33 cellular contexts compared by ENCODE assay signal in the genomic region with DNA sequence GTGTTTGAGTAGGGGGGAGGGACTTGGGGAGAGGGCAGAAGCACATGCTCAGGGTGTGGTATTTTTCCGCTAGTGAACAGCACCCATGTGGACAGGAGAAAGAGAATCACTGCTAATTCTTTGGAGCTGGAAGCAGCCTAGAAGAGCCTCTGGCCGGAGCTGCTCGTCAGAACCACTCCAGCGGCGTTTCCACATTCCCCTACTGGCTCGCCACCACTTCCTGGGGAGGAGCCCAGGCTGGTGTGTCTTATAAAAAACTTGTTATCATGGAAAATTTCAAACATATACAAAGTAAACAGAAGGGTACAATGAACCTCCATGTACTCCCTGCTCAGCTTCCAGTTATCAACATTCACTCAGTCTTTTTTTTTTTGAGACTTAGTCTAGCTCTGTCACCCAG. TPM values are rescaled to one million over a fixed set of nuclear protein-coding genes. Genes with fewer than 3 reads are reported as not detected.
DNase-seq lines count a peak whose midpoint lies in the region; ATAC-seq and TF ChIP-seq lines count a peak whose summit lies in the region.
"Had no signal": no experiment of that assay in that cellular context is flagged by ENCODE, and none has a peak within 500 bp of the region (broad histone marks: within the 10 kb centered on the region; RNA-seq: fewer than 3 reads in every experiment).

No MANE protein-coding gene starts in this region.

- intact Hi-C loops in sigmoid colon (cut with DNase I) (no loop called here), CD14-positive monocyte (cut with micrococcal nuclease) (no loop called here)

- H3K9me3 Mint-ChIP-seq in CD14-positive monocyte, result peaks cover 0 to 8% (median 4%) of the 10 kb centered on the region in 7 donors
- H3K9me3 Mint-ChIP-seq: nephron; stimulated activated effector memory CD8-positive, alpha-beta T cell treated with anti-CD3 and anti-CD28 coated beads, Interleukin-12 subunit alpha, Interleukin-12 subunit beta, amount 100 ng/mL, for 72 hours; T-helper 2 cell treated with Interferon-gamma antibody and Interleukin-4, amounts not matched to agents 5 μg/mL and 100 μg/mL, for 36 hours; type B pancreatic cell had no signal

- peaks cover 0 to 16% (median 13%) of the 10 kb centered on the region in 4 donors for H3K4me1 ChIP-seq in sigmoid colon

- peaks cover 78 to 93% (median 82%) of the 10 kb centered on the region in 3 donors for H3K27me3 Mint-ChIP-seq in CD14-positive monocyte (ENCODE audit: low read depth in 3 of 3)

- no peaks in the 10 kb centered on the region for H3K36me3 Mint-ChIP-seq in CD14-positive monocyte
- H3K36me3 Mint-ChIP-seq: brain; CD4-positive, CD25-positive, alpha-beta regulatory T cell; stimulated activated effector memory CD8-positive, alpha-beta T cell treated with anti-CD3 and anti-CD28 coated beads, Interleukin-12 subunit alpha, Interleukin-12 subunit beta, amount 100 ng/mL, for 72 hours; type B pancreatic cell had no signal

- ATAC-seq in GM21367 (IDR thresholded peaks at IDR 0.05; ENCODE audit: unreplicated experiment), result no peak
- ATAC-seq: lower lobe of right lung; pancreas; stimulated activated effector memory CD8-positive, alpha-beta T cell treated with anti-CD3 and anti-CD28 coated beads, Interleukin-12 subunit alpha, Interleukin-12 subunit beta, amount 100 ng/mL, for 72 hours had no signal

- no peak for TF ChIP-seq EP300 in sigmoid colon (IDR thresholded peaks at IDR 0.05)

- peaks cover 12 to 95% (median 64%) of the 10 kb centered on the region in 3 donors for H3K27me3 ChIP-seq in sigmoid colon
- H3K27me3 ChIP-seq: right atrium auricular region had no signal

- no peak overlapping the region for H3K27ac Mint-ChIP-seq in CD14-positive monocyte
- H3K27ac Mint-ChIP-seq: CD4-positive, CD25-positive, alpha-beta regulatory T cell; nephron; stimulated activated effector memory CD8-positive, alpha-beta T cell treated with anti-CD3 and anti-CD28 coated beads, Interleukin-12 subunit alpha, Interleukin-12 subunit beta, amount 100 ng/mL, for 72 hours; T-helper 2 cell treated with Interferon-gamma antibody and Interleukin-4, amounts not matched to agents 5 μg/mL and 100 μg/mL, for 36 hours; type B pancreatic cell had no signal

- DNase-seq in EH (ENCODE audit: low read depth) (peak; percentile 18), LNCaP clone FGC (ENCODE audit: low read depth) (peak; percentile 80), iPS-NIHi7 (ENCODE audit: extremely low spot score) (peak; percentile 6), sigmoid colon (peak; percentile 26), CD14-positive monocyte (ENCODE audit: low spot score) (no peak), NCI-H69 (lab: John Stamatoyannopoulos, UW) (no peak)
- DNase-seq: activated CD4-positive, alpha-beta T cell treated with anti-CD3 and anti-CD28 coated beads for 48 hours; activated CD8-positive, alpha-beta memory T cell treated with anti-CD3 and anti-CD28 coated beads for 24 hours; activated gamma-delta T cell; CD4-positive, CD25-positive, alpha-beta regulatory T cell; cerebellar nuclear complex; EL; lower lobe of right lung; NCI-H146; NCI-H446 treated with DMSO at 0.1 percent for 48 hours; pancreas; stimulated activated CD4-positive, alpha-beta T cell treated with anti-CD3 and anti-CD28 coated beads, Interleukin-12 subunit alpha, Interleukin-12 subunit beta, amount 100 ng/mL, for 4 hours; stimulated activated CD4-positive, alpha-beta T cell treated with anti-CD3 and anti-CD28 coated beads, Interleukin-4, amount 100 ng/mL, for 24 hours; WERI-Rb-1 had no signal

- TF ChIP-seq POLR2A in sigmoid colon (IDR thresholded peaks at IDR 0.05), result no peak

- H3K9me3 ChIP-seq in sigmoid colon, result no peaks in the 10 kb centered on the region
- H3K9me3 ChIP-seq: lower lobe of right lung, pancreas, right atrium auricular region had no signal

- H3K27ac ChIP-seq in sigmoid colon, result no peak overlapping the region
- H3K27ac ChIP-seq: KMS-11, lower lobe of right lung, pancreas, right atrium auricular region, WERI-Rb-1 had no signal

- 4 to 15% methylated on average over 6 of the region's 6 CpGs for WGBS in sigmoid colon, 2 donors

- H3K4me3 ChIP-seq in LNCaP clone FGC (ENCODE audit: low read depth, low read length) (peak overlapping the region; percentile 17; the same call in 1 of the 2 replicates), sigmoid colon (no peak overlapping the region)
- H3K4me3 ChIP-seq: lower lobe of right lung, pancreas, right atrium auricular region had no signal

- H3K4me1 Mint-ChIP-seq in CD14-positive monocyte, result peaks cover 18% of the 10 kb centered on the region
- H3K4me1 Mint-ChIP-seq: nephron had no signal

- H3K4me3 Mint-ChIP-seq in CD14-positive monocyte, result peak overlapping the region in 1 of 2 donors; percentile 68
- H3K4me3 Mint-ChIP-seq: CD4-positive, CD25-positive, alpha-beta regulatory T cell; nephron; stimulated activated effector memory CD8-positive, alpha-beta T cell treated with anti-CD3 and anti-CD28 coated beads, Interleukin-12 subunit alpha, Interleukin-12 subunit beta, amount 100 ng/mL, for 72 hours; T-helper 2 cell treated with Interferon-gamma antibody and Interleukin-4, amounts not matched to agents 5 μg/mL and 100 μg/mL, for 36 hours; type B pancreatic cell had no signal

- H3K36me3 ChIP-seq in sigmoid colon, result no peaks in the 10 kb centered on the region
- H3K36me3 ChIP-seq: lower lobe of right lung, pancreas, right atrium auricular region, WERI-Rb-1 had no signal

- no peak for TF ChIP-seq CTCF in LNCaP clone FGC (IDR thresholded peaks at IDR 0.05; ENCODE audit: control insufficient read depth, extremely low read depth, insufficient read depth)
- TF ChIP-seq CTCF in sigmoid colon (IDR thresholded peaks at IDR 0.05), result no peak
- no peak for TF ChIP-seq CTCF in CD14-positive monocyte (IDR thresholded peaks at IDR 0.05)

RNA-seq across cellular contexts. Expression of gene LHX2, which starts 26.7 kb away (rescaled TPM):
- 1 to 10 TPM in 1 of 4 donors, not detected in 3; 3.3 TPM for total RNA-seq in sigmoid colon
- polyA plus RNA-seq in sigmoid colon, result not detected
- polyA plus RNA-seq in CD14-positive monocyte, result not detected
- total RNA-seq: CD4-positive, CD25-positive, alpha-beta regulatory T cell; fibroblast of lung; glomerular endothelial cell; lower lobe of right lung; mononuclear cell; OCI-LY7; pancreas; subcutaneous adipose tissue had no signal
- polyA plus RNA-seq: AG04450; CD4-positive, CD25-positive, alpha-beta regulatory T cell; fibroblast of lung; pancreas had no signal

Comparison
In these comparisons a context has a peak if more than half of its experiments do, and no peak if none do; other contexts are left out.
1. DNase-seq: peak in EH (single experiment), LNCaP clone FGC (single experiment), iPS-NIHi7 (single experiment) and sigmoid colon (single experiment); none in CD14-positive monocyte (single experiment) and NCI-H69 (single experiment).